ENCODE assay signal across 18 cellular contexts in the genomic region with DNA sequence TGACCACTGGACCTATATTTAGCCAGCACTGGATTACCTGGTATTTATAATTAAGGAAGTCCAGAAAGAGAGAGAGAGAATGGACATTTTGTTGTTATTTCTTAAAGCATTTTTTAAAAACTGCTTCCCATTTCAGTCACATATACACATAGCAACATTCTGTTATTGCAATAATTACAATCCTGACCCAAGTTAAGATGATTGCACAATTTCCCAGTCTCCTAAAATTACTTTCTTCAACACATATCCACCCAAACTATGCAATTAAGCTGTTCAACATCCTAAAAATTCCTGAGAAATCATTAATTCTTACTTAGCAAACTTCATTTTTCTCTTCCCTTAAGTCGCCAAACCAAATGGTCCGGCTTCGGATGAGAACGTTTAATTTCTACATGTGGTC. TPM values are rescaled to one million over a fixed set of nuclear protein-coding genes. Genes with fewer than 3 reads are reported as not detected.
A peak's percentile ranks its signal among the peaks of the same experiment; 100 is the strongest.
DNase-seq lines count a peak whose midpoint lies in the region; ATAC-seq and TF ChIP-seq lines count a peak whose summit lies in the region.
"Had no signal": no experiment of that assay in that cellular context is flagged by ENCODE, and none has a peak within 500 bp of the region (broad histone marks: within the 10 kb centered on the region; RNA-seq: fewer than 3 reads in every experiment).

No MANE protein-coding gene starts in this region.

- DNase-seq in stimulated activated naive CD8-positive, alpha-beta T cell treated with anti-CD3 and anti-CD28 coated beads, Interleukin-15, amount 100 ng/mL, for 72 hours: no peak
- DNase-seq in adipocyte (ENCODE audit: low read depth) (peak; percentile 50), ascending aorta (ENCODE audit: low spot score in 2 of 2) (no peak), cortex of kidney (lab: John Stamatoyannopoulos, UW) (no peak), MM.1S (no peak), medulla oblongata (ENCODE audit: extremely low spot score) (no peak)
- DNase-seq: activated CD8-positive, alpha-beta memory T cell treated with anti-CD3 and anti-CD28 coated beads, Interleukin-2, amount 10 ng/mL, durations not matched to agents 7 days and 5 days; activated effector memory CD4-positive, alpha-beta T cell treated with Interleukin-2 at 50 U/mL for 16 hours; MG63; naive B cell; NCI-H2029 treated with DMSO at 0.1 percent for 48 hours; NCI-H524 had no signal

- H3K4me3 ChIP-seq in adipocyte (ENCODE audit: low read length) (peak overlapping the region; percentile 42), ascending aorta (no peak overlapping the region), MM.1S (ENCODE audit: low read length) (no peak overlapping the region)
- H3K4me3 ChIP-seq: MG63, uterus had no signal

- no peaks in the 10 kb centered on the region for H3K79me2 ChIP-seq in MM.1S (ENCODE audit: low read length)

- H3K27ac Mint-ChIP-seq in stimulated activated naive CD8-positive, alpha-beta T cell treated with anti-CD3 and anti-CD28 coated beads, Interleukin-15, Interleukin-2, amounts not matched to agents 100 ng/mL and 50 ng/mL, for 24 hours: no peak overlapping the region
- H3K27ac Mint-ChIP-seq in stimulated activated naive CD8-positive, alpha-beta T cell treated with anti-CD3 and anti-CD28 coated beads, Interleukin-15, amount 100 ng/mL, for 72 hours: no peak overlapping the region
- peak overlapping the region; percentile 5 to 60 (median 34) for H3K27ac Mint-ChIP-seq in nephron
- H3K27ac Mint-ChIP-seq: activated CD4-positive, alpha-beta T cell treated with anti-CD3 and anti-CD28 coated beads for 36 hours; activated CD8-positive, alpha-beta memory T cell treated with anti-CD3 and anti-CD28 coated beads, Interleukin-2, amount 10 ng/mL, durations not matched to agents 7 days and 5 days; naive B cell; stimulated activated memory B cell treated with anti-CD40 and anti-IgM and Interleukin-4, amounts not matched to agents 10 μg/mL and 1 μg/mL and 100 μg/mL, for 72 hours had no signal

- no peaks in the 10 kb centered on the region for H3F3A ChIP-seq in MM.1S (ENCODE audit: insufficient read depth, low read length)

- H4K20me1 ChIP-seq in MM.1S (ENCODE audit: insufficient read depth, low read length): no peaks in the 10 kb centered on the region

- no peak overlapping the region for H2AFZ ChIP-seq in MM.1S (ENCODE audit: low read length)

- H3K4me1 Mint-ChIP-seq in stimulated activated naive CD8-positive, alpha-beta T cell treated with anti-CD3 and anti-CD28 coated beads, Interleukin-15, Interleukin-2, amounts not matched to agents 100 ng/mL and 50 ng/mL, for 24 hours (ENCODE audit: low read depth): peaks cover 8% of the 10 kb centered on the region
- H3K4me1 Mint-ChIP-seq in stimulated activated naive CD8-positive, alpha-beta T cell treated with anti-CD3 and anti-CD28 coated beads, Interleukin-15, amount 100 ng/mL, for 72 hours: peaks cover 53% of the 10 kb centered on the region
- peaks cover 46% of the 10 kb centered on the region for H3K4me1 Mint-ChIP-seq in nephron
- H3K4me1 Mint-ChIP-seq: central memory CD8-positive, alpha-beta T cell; stimulated activated memory B cell treated with anti-CD40 and anti-IgM and Interleukin-4, amounts not matched to agents 10 μg/mL and 1 μg/mL and 100 μg/mL, for 72 hours had no signal

- H3K9me3 ChIP-seq in adipocyte (ENCODE audit: control insufficient read depth, low read length): no peaks in the 10 kb centered on the region
- H3K9me3 ChIP-seq in ascending aorta: no peaks in the 10 kb centered on the region
- no peaks in the 10 kb centered on the region for H3K9me3 ChIP-seq in MM.1S (replicated peaks; ENCODE audit: insufficient read depth, low read length)
- H3K9me3 ChIP-seq: MG63, uterus had no signal

- intact Hi-C loops in ascending aorta (cut with DNase I): no loop called here

- H3K36me3 ChIP-seq in adipocyte (ENCODE audit: control insufficient read depth, insufficient read depth, low read length, severe bottlenecking) (no peaks in the 10 kb centered on the region), ascending aorta (no peaks in the 10 kb centered on the region), MM.1S (replicated peaks; ENCODE audit: insufficient read depth, low read length) (no peaks in the 10 kb centered on the region)
- H3K36me3 ChIP-seq: uterus had no signal

- H3K9ac ChIP-seq in adipocyte (ENCODE audit: low read length) (peak overlapping the region; percentile 49), MM.1S (ENCODE audit: low read length) (no peak overlapping the region)

- peak overlapping the region; percentile 41 for H3K4me3 Mint-ChIP-seq in stimulated activated naive CD8-positive, alpha-beta T cell treated with anti-CD3 and anti-CD28 coated beads, Interleukin-15, Interleukin-2, amounts not matched to agents 100 ng/mL and 50 ng/mL, for 24 hours
- H3K4me3 Mint-ChIP-seq in stimulated activated naive CD8-positive, alpha-beta T cell treated with anti-CD3 and anti-CD28 coated beads, Interleukin-15, amount 100 ng/mL, for 72 hours: peak overlapping the region in 1 of 2 donors; percentile 63
- no peak overlapping the region for H3K4me3 Mint-ChIP-seq in nephron
- H3K4me3 Mint-ChIP-seq: activated CD4-positive, alpha-beta T cell treated with anti-CD3 and anti-CD28 coated beads for 36 hours; activated CD8-positive, alpha-beta memory T cell treated with anti-CD3 and anti-CD28 coated beads, Interleukin-2, amount 10 ng/mL, durations not matched to agents 7 days and 5 days; central memory CD8-positive, alpha-beta T cell; stimulated activated memory B cell treated with anti-CD40 and anti-IgM and Interleukin-4, amounts not matched to agents 10 μg/mL and 1 μg/mL and 100 μg/mL, for 72 hours had no signal

- H3K27me3 ChIP-seq in adipocyte (replicated peaks; ENCODE audit: control insufficient read depth, insufficient read depth, low read length) (no peaks in the 10 kb centered on the region), ascending aorta (no peaks in the 10 kb centered on the region), MM.1S (replicated peaks; ENCODE audit: insufficient read depth, low read length) (0 out of 2 replicates have a peak, but pooled peaks cover 3% of the 10 kb centered on the region)
- H3K27me3 ChIP-seq: MG63, uterus had no signal

- H3K9me2 ChIP-seq in MM.1S (replicated peaks; ENCODE audit: insufficient read depth, low read length): no peaks in the 10 kb centered on the region

- no peak for TF ChIP-seq CTCF in nephron (IDR thresholded peaks at IDR 0.05; ENCODE audit: unreplicated experiment in 3 of 3)
- TF ChIP-seq CTCF in ascending aorta (IDR thresholded peaks at IDR 0.05): no peak
- no peak for TF ChIP-seq CTCF in MM.1S (IDR thresholded peaks at IDR 0.05; ENCODE audit: low read length)

- H3K9me3 Mint-ChIP-seq in stimulated activated naive CD8-positive, alpha-beta T cell treated with anti-CD3 and anti-CD28 coated beads, Interleukin-15, Interleukin-2, amounts not matched to agents 100 ng/mL and 50 ng/mL, for 24 hours: no peaks in the 10 kb centered on the region
- no peaks in the 10 kb centered on the region for H3K9me3 Mint-ChIP-seq in stimulated activated naive CD8-positive, alpha-beta T cell treated with anti-CD3 and anti-CD28 coated beads, Interleukin-15, amount 100 ng/mL, for 72 hours
- H3K9me3 Mint-ChIP-seq in nephron: no peaks in the 10 kb centered on the region
- H3K9me3 Mint-ChIP-seq: central memory CD8-positive, alpha-beta T cell; naive B cell; stimulated activated memory B cell treated with anti-CD40 and anti-IgM and Interleukin-4, amounts not matched to agents 10 μg/mL and 1 μg/mL and 100 μg/mL, for 72 hours had no signal

- H3K4me2 ChIP-seq in MM.1S (ENCODE audit: low read depth, low read length): no peak overlapping the region

- H3K27ac ChIP-seq in ascending aorta (no peak overlapping the region), MM.1S (ENCODE audit: low read length) (no peak overlapping the region)

- H3K36me3 Mint-ChIP-seq in stimulated activated naive CD8-positive, alpha-beta T cell treated with anti-CD3 and anti-CD28 coated beads, Interleukin-15, Interleukin-2, amounts not matched to agents 100 ng/mL and 50 ng/mL, for 24 hours (ENCODE audit: low read depth): no peaks in the 10 kb centered on the region
- no peaks in the 10 kb centered on the region for H3K36me3 Mint-ChIP-seq in nephron (ENCODE audit: low read depth)
- H3K36me3 Mint-ChIP-seq: activated CD8-positive, alpha-beta memory T cell treated with anti-CD3 and anti-CD28 coated beads, Interleukin-2, amount 10 ng/mL, durations not matched to agents 7 days and 5 days; naive B cell; stimulated activated memory B cell treated with anti-CD40 and anti-IgM and Interleukin-4, amounts not matched to agents 10 μg/mL and 1 μg/mL and 100 μg/mL, for 72 hours had no signal

- H3K4me1 ChIP-seq in adipocyte (ENCODE audit: control insufficient read depth, insufficient read depth, low read length) (peaks cover 27% of the 10 kb centered on the region), ascending aorta (no peaks in the 10 kb centered on the region), MM.1S (ENCODE audit: low read length) (no peaks in the 10 kb centered on the region)
- H3K4me1 ChIP-seq: uterus had no signal

- no peak for ATAC-seq in stimulated activated naive CD8-positive, alpha-beta T cell treated with anti-CD3 and anti-CD28 coated beads, Interleukin-15, amount 100 ng/mL, for 72 hours
- ATAC-seq: activated CD4-positive, alpha-beta T cell treated with anti-CD3 and anti-CD28 coated beads for 36 hours; activated CD8-positive, alpha-beta memory T cell treated with anti-CD3 and anti-CD28 coated beads, Interleukin-2, amount 10 ng/mL, durations not matched to agents 7 days and 5 days; stimulated activated memory B cell treated with anti-CD40 and anti-IgM and Interleukin-4, amounts not matched to agents 10 μg/mL and 1 μg/mL and 100 μg/mL, for 72 hours had no signal

- peaks cover 39% of the 10 kb centered on the region for H3K27me3 Mint-ChIP-seq in stimulated activated naive CD8-positive, alpha-beta T cell treated with anti-CD3 and anti-CD28 coated beads, Interleukin-15, Interleukin-2, amounts not matched to agents 100 ng/mL and 50 ng/mL, for 24 hours
- peaks cover 59% of the 10 kb centered on the region for H3K27me3 Mint-ChIP-seq in stimulated activated naive CD8-positive, alpha-beta T cell treated with anti-CD3 and anti-CD28 coated beads, Interleukin-15, amount 100 ng/mL, for 72 hours
- H3K27me3 Mint-ChIP-seq in nephron (ENCODE audit: low read depth): peaks cover 37% of the 10 kb centered on the region

RNA-seq across cellular contexts. Expression of gene PCSK6, which starts 37.6 kb away (rescaled TPM):
- total RNA-seq in ascending aorta: 3.9 TPM

Comparison
In these comparisons a context has a peak if more than half of its experiments do, and no peak if none do; other contexts are left out.
1. H3K27ac Mint-ChIP-seq: peak in nephron (3 of 3); none in stimulated activated naive CD8-positive, alpha-beta T cell treated with anti-CD3 and anti-CD28 coated beads, Interleukin-15, Interleukin-2, amounts not matched to agents 100 ng/mL and 50 ng/mL, for 24 hours (single experiment) and stimulated activated naive CD8-positive, alpha-beta T cell treated with anti-CD3 and anti-CD28 coated beads, Interleukin-15, amount 100 ng/mL, for 72 hours (0 of 2).